In genomic region chr6:54846857-54847721, GRCh38 we compare ENCODE assay signal across 9 cellular contexts. TPM values are rescaled to one million over a fixed set of nuclear protein-coding genes. Genes with fewer than 3 reads are reported as not detected.
A peak's percentile ranks its signal among the peaks of the same experiment; 100 is the strongest.
DNase-seq lines count a peak whose midpoint lies in the region; ATAC-seq and TF ChIP-seq lines count a peak whose summit lies in the region.
"Had no signal": no experiment of that assay in that cellular context is flagged by ENCODE, and none has a peak within 500 bp of the region (broad histone marks: within the 10 kb centered on the region; RNA-seq: fewer than 3 reads in every experiment).

No MANE protein-coding gene starts in this region.

- 13% methylated on average over 36 of the region's 36 CpGs for WGBS in ectodermal cell, 2 experiments
- 8% methylated on average over 36 of the region's 36 CpGs for WGBS in liver

- DNase-seq in NCI-H510A treated with DMSO at 0.1 percent for 48 hours (lab: John Stamatoyannopoulos, UW) (peak; percentile 51), NCI-H510A (lab: John Stamatoyannopoulos, UW) (no peak), upper lobe of right lung (no peak), GDM1 (lab: John Stamatoyannopoulos, UW) (no peak)
- DNase-seq in effector CD4-positive, alpha-beta T cell, result no peak

- H3K36me3 ChIP-seq in ectodermal cell (ENCODE audit: control insufficient read depth, insufficient read depth, low read length), result no peaks in the 10 kb centered on the region
- no peaks in the 10 kb centered on the region for H3K36me3 ChIP-seq in liver (ENCODE audit: control insufficient read depth in 4 of 4, insufficient read depth in 3 of 4, low read depth in 1 of 4, low read length in 3 of 4)
- H3K36me3 ChIP-seq in upper lobe of right lung, result no peaks in the 10 kb centered on the region

- no peak for TF ChIP-seq RAD21 in liver (IDR thresholded peaks at IDR 0.05)

- H3K9ac ChIP-seq in liver (ENCODE audit: low read depth in 1 of 2, low read length in 2 of 2), result no peak overlapping the region

- H3K27ac ChIP-seq in ectodermal cell (ENCODE audit: insufficient read depth, low read depth, low read length, poor library complexity, severe bottlenecking) (no peak overlapping the region), liver (ENCODE audit: low read depth in 1 of 2, low read length in 2 of 2) (peak overlapping the region in 1 of 2 donors; percentile 46), upper lobe of right lung (no peak overlapping the region)

- no peaks in the 10 kb centered on the region for H3K9me3 ChIP-seq in ectodermal cell (ENCODE audit: control insufficient read depth, low read length)
- no peaks in the 10 kb centered on the region for H3K9me3 ChIP-seq in liver (ENCODE audit: control insufficient read depth in 4 of 4, low read length in 3 of 4)
- H3K9me3 ChIP-seq in upper lobe of right lung, result no peaks in the 10 kb centered on the region

- intact Hi-C loops in upper lobe of right lung (cut with DNase I), result no loop called here

- TF ChIP-seq CTCF in liver (IDR thresholded peaks at IDR 0.05; ENCODE audit: low read depth, low read length, missing input control) (no peak), upper lobe of right lung (IDR thresholded peaks at IDR 0.05) (no peak)

- peaks cover 35% of the 10 kb centered on the region for H3K27me3 ChIP-seq in ectodermal cell (ENCODE audit: control insufficient read depth, insufficient read depth, low read length, poor library complexity, severe bottlenecking)
- peaks cover 0 to 10% (median 4%) of the 10 kb centered on the region in 4 donors for H3K27me3 ChIP-seq in liver (ENCODE audit: control insufficient read depth in 4 of 4, insufficient read depth in 4 of 4, low read length in 3 of 4)
- H3K27me3 ChIP-seq in upper lobe of right lung, result peaks cover 7% of the 10 kb centered on the region

- H3K4me1 ChIP-seq in ectodermal cell (ENCODE audit: control insufficient read depth, insufficient read depth, low read length), result peaks cover 4% of the 10 kb centered on the region
- H3K4me1 ChIP-seq in liver (ENCODE audit: control insufficient read depth in 4 of 4, insufficient read depth in 4 of 4, low read length in 3 of 4), result peaks cover 0 to 10% (median 2%) of the 10 kb centered on the region in 4 donors
- H3K4me1 ChIP-seq in upper lobe of right lung, result no peaks in the 10 kb centered on the region

- peak; percentile 42 for ATAC-seq in upper lobe of right lung
- no peak for ATAC-seq in GM18870 (IDR thresholded peaks at IDR 0.05; ENCODE audit: unreplicated experiment)

- H3K4me3 ChIP-seq in ectodermal cell (ENCODE audit: insufficient read depth, low read depth, low read length) (peak overlapping the region; percentile 75), liver (ENCODE audit: low read depth in 1 of 3, low read length in 3 of 3) (peak overlapping the region in 2 of 3 donors; percentile 25 to 42), upper lobe of right lung (peak overlapping the region; percentile 45)

TF ChIP-seq in liver, 16 proteins besides CTCF, POLR2A, EP300 and RAD21:
- TF ChIP-seq YY1 (IDR thresholded peaks at IDR 0.05) (no peak), JUND (IDR thresholded peaks at IDR 0.05) (no peak), NR2F2 (IDR thresholded peaks at IDR 0.05) (no peak), FOXA2 (IDR thresholded peaks at IDR 0.05) (no peak), RXRA (IDR thresholded peaks at IDR 0.05) (no peak), SP1 (IDR thresholded peaks at IDR 0.05) (no peak)
- TF ChIP-seq, protein P1, sequence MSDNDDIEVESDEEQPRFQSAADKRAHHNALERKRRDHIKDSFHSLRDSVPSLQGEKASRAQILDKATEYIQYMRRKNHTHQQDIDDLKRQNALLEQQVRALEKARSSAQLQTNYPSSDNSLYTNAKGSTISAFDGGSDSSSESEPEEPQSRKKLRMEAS (IDR thresholded peaks at IDR 0.05), result no peak

RNA-seq across cellular contexts. Expression of gene FAM83B, which starts 0.5 kb away (rescaled TPM):
- 1.2 TPM for polyA plus RNA-seq in ectodermal cell (2013, experiment 1 of 4)
- polyA plus RNA-seq in ectodermal cell (2013, experiment 2 of 4), result 1.6 TPM
- 1.0 TPM for polyA plus RNA-seq in ectodermal cell (2013, experiment 3 of 4)
- polyA plus RNA-seq in ectodermal cell (2013, experiment 4 of 4), result 1.2 TPM
- total RNA-seq in liver, result under 1 TPM; 0.19 to 0.50 TPM
- polyA plus RNA-seq in liver, result under 1 TPM; 0.07 to 0.13 TPM
- total RNA-seq in upper lobe of right lung, result 0.20 TPM
- total RNA-seq: LHCN-M2 had no signal
